Comparison of ENCODE assay signal across 8 cellular contexts in the genomic region with DNA sequence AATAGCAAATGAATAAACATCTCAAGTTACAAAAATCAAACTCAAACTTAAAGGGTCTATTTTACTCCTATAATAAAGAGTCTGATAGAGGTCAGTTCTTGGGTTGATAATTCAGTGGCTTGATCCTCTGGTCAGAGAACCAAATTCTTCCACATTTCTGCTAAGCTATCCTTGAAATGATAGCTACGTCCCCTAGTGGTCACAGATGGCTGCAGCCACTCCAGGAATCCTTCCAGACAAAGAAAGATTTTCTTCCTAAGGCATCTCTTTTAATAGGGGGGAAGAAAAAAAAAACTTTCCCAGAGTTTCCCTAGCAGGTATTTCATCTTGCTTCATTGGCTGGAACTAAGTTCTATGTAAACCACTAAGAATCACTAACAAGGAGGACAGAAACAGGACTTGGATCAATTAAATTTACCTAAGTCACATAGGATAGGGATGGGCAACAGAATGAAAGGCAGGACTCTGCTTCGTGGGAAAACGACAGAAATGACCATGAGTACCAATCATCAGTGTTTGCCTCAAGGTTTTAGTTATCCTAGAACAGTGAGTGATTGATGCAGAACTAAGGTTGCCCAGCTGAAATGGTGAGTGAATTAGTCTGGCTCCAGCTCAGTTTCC.
DNase-seq lines count a peak whose midpoint lies in the region; ATAC-seq and TF ChIP-seq lines count a peak whose summit lies in the region.

No MANE protein-coding gene starts in this region.

- TF ChIP-seq CTCF in astrocyte of the cerebellum (IDR thresholded peaks at IDR 0.05; ENCODE audit: low read depth, low read length, missing control alignments) (peak; percentile 93), lower lobe of right lung (IDR thresholded peaks at IDR 0.05) (peak; percentile 77)

- DNase-seq in DMS114 treated with DMSO at 0.1 percent for 48 hours (lab: John Stamatoyannopoulos, UW; ENCODE audit: unreplicated experiment) (peak; percentile 0), HuH-7 (ENCODE audit: low spot score) (peak; percentile 12), astrocyte of the cerebellum (ENCODE audit: low read depth) (peak; percentile 31), lower lobe of right lung (no peak), UCSD-AML1 (lab: John Stamatoyannopoulos, UW; ENCODE audit: unreplicated experiment) (no peak)
- DNase-seq in stimulated activated CD4-positive, alpha-beta T cell treated with anti-CD3 and anti-CD28 coated beads, Interleukin-2, amount 100 ng/mL, for 48 hours, result no peak
- DNase-seq in effector CD4-positive, alpha-beta T cell, result no peak

- ATAC-seq in lower lobe of right lung, result no peak
- ATAC-seq in HG02938 (IDR thresholded peaks at IDR 0.05; ENCODE audit: unreplicated experiment), result no peak

- peaks cover 9% of the 10 kb centered on the region for H3K4me1 ChIP-seq in lower lobe of right lung

- no peaks in the 10 kb centered on the region for H3K9me3 ChIP-seq in lower lobe of right lung

- intact Hi-C loops in lower lobe of right lung (cut with DNase I), result no loop called here

- H3K4me3 ChIP-seq in astrocyte of the cerebellum (ENCODE audit: low read depth, low read length) (no peak overlapping the region), lower lobe of right lung (no peak overlapping the region)

- no peaks in the 10 kb centered on the region for H3K36me3 ChIP-seq in lower lobe of right lung

- in situ Hi-C loops in astrocyte of the cerebellum (cut with HindIII; ENCODE audit: low sequenced_read_pairs), result no loop called here

- no peak overlapping the region for H3K27ac ChIP-seq in lower lobe of right lung

- H3K27me3 ChIP-seq in lower lobe of right lung (ENCODE audit: low read depth), result no peaks in the 10 kb centered on the region

Comparison
In these comparisons a context has a peak if more than half of its experiments do, and no peak if none do; other contexts are left out.
1. DNase-seq: peak in DMS114 treated with DMSO at 0.1 percent for 48 hours (single experiment), HuH-7 (single experiment) and astrocyte of the cerebellum (single experiment); none in lower lobe of right lung (single experiment), stimulated activated CD4-positive, alpha-beta T cell treated with anti-CD3 and anti-CD28 coated beads, Interleukin-2, amount 100 ng/mL, for 48 hours (0 of 2), effector CD4-positive, alpha-beta T cell (single experiment) and UCSD-AML1 (single experiment).